23 cellular contexts compared by ENCODE assay signal in genomic region chr17:61478026-61478789, GRCh38. TPM values are rescaled to one million over a fixed set of nuclear protein-coding genes. Genes with fewer than 3 reads are reported as not detected.
"Had no signal": no experiment of that assay in that cellular context is flagged by ENCODE, and none has a peak within 500 bp of the region (broad histone marks: within the 10 kb centered on the region; RNA-seq: fewer than 3 reads in every experiment).

No MANE protein-coding gene starts in this region.

- H3K4me3 ChIP-seq: coronary artery, gastrocnemius medialis, heart left ventricle, mucosa of descending colon, neural progenitor cell, prostate gland, smooth muscle cell had no signal

- ATAC-seq: activated CD8-positive, alpha-beta memory T cell treated with anti-CD3 and anti-CD28 coated beads, Interleukin-2, amount 10 ng/mL, durations not matched to agents 7 days and 5 days; esophagus mucosa; gastrocnemius medialis; heart left ventricle; left ventricle myocardium superior; naive thymus-derived CD4-positive, alpha-beta T cell; right cardiac atrium; stimulated activated naive B cell treated with anti-CD40 and anti-IgM and Interleukin-4, amounts not matched to agents 10 μg/mL and 1 μg/mL and 100 μg/mL, for 72 hours had no signal

- H3K9ac ChIP-seq: neural progenitor cell had no signal

- H3K9me3 ChIP-seq: gastrocnemius medialis, heart left ventricle, mucosa of descending colon, prostate gland had no signal

- H3K27ac ChIP-seq: coronary artery, gastrocnemius medialis, heart left ventricle, neural progenitor cell, prostate gland had no signal

- H3K36me3 Mint-ChIP-seq: activated CD8-positive, alpha-beta memory T cell treated with anti-CD3 and anti-CD28 coated beads, Interleukin-2, amount 10 ng/mL, durations not matched to agents 7 days and 5 days; activated naive CD4-positive, alpha-beta T cell treated with anti-CD3 and anti-CD28 coated beads, Interleukin-2, amount 10 ng/mL, durations not matched to agents 7 days and 5 days; naive thymus-derived CD4-positive, alpha-beta T cell; neural progenitor cell; stimulated activated naive B cell treated with anti-CD40 and anti-IgM and Interleukin-4, amounts not matched to agents 10 μg/mL and 1 μg/mL and 100 μg/mL, for 72 hours had no signal

- H3K36me3 ChIP-seq: gastrocnemius medialis, heart left ventricle, neural progenitor cell, prostate gland had no signal

- H3K4me3 Mint-ChIP-seq: activated CD4-positive, alpha-beta memory T cell treated with anti-CD3 and anti-CD28 coated beads, Interleukin-2, amount 10 ng/mL, durations not matched to agents 7 days and 5 days; activated CD8-positive, alpha-beta memory T cell treated with anti-CD3 and anti-CD28 coated beads, Interleukin-2, amount 10 ng/mL, durations not matched to agents 7 days and 5 days; activated naive CD4-positive, alpha-beta T cell treated with anti-CD3 and anti-CD28 coated beads, Interleukin-2, amount 10 ng/mL, durations not matched to agents 7 days and 5 days; central memory CD8-positive, alpha-beta T cell; naive thymus-derived CD4-positive, alpha-beta T cell; neural progenitor cell; stimulated activated naive B cell treated with anti-CD40 and anti-IgM and Interleukin-4, amounts not matched to agents 10 μg/mL and 1 μg/mL and 100 μg/mL, for 72 hours had no signal

- DNase-seq: activated CD4-positive, alpha-beta memory T cell treated with anti-CD3 and anti-CD28 coated beads, Interleukin-2, amount 10 ng/mL, durations not matched to agents 7 days and 5 days; activated CD4-positive, alpha-beta T cell treated with anti-CD3 and anti-CD28 coated beads for 4 hours; activated CD8-positive, alpha-beta memory T cell treated with anti-CD3 and anti-CD28 coated beads, Interleukin-2, amount 10 ng/mL, durations not matched to agents 7 days and 5 days; activated naive CD4-positive, alpha-beta T cell treated with anti-CD3 and anti-CD28 coated beads, Interleukin-2, amount 10 ng/mL, durations not matched to agents 7 days and 5 days; gastrocnemius medialis; kidney glomerular epithelial cell; left ventricle myocardium superior; mesenchymal stem cell; mucosa of descending colon; naive thymus-derived CD4-positive, alpha-beta T cell; right cardiac atrium; stimulated activated CD4-positive, alpha-beta T cell treated with anti-CD3 and anti-CD28 coated beads, Interleukin-4, amount 100 ng/mL, for 24 hours; stimulated activated naive B cell treated with anti-CD40 and anti-IgM and Interleukin-4, amounts not matched to agents 10 μg/mL and 1 μg/mL and 100 μg/mL, for 72 hours had no signal

- H3K4me1 Mint-ChIP-seq: activated CD4-positive, alpha-beta memory T cell treated with anti-CD3 and anti-CD28 coated beads, Interleukin-2, amount 10 ng/mL, durations not matched to agents 7 days and 5 days; activated naive CD4-positive, alpha-beta T cell treated with anti-CD3 and anti-CD28 coated beads, Interleukin-2, amount 10 ng/mL, durations not matched to agents 7 days and 5 days; central memory CD8-positive, alpha-beta T cell; naive thymus-derived CD4-positive, alpha-beta T cell; stimulated activated naive B cell treated with anti-CD40 and anti-IgM and Interleukin-4, amounts not matched to agents 10 μg/mL and 1 μg/mL and 100 μg/mL, for 72 hours had no signal

- H3K27ac Mint-ChIP-seq: activated CD4-positive, alpha-beta memory T cell treated with anti-CD3 and anti-CD28 coated beads, Interleukin-2, amount 10 ng/mL, durations not matched to agents 7 days and 5 days; activated CD8-positive, alpha-beta memory T cell treated with anti-CD3 and anti-CD28 coated beads, Interleukin-2, amount 10 ng/mL, durations not matched to agents 7 days and 5 days; activated naive CD4-positive, alpha-beta T cell treated with anti-CD3 and anti-CD28 coated beads, Interleukin-2, amount 10 ng/mL, durations not matched to agents 7 days and 5 days; activated T-helper 2 cell treated with anti-CD3 and anti-CD28 coated beads, Interferon-gamma antibody, Interleukin-2, Interleukin-4, amounts not matched to agents 10 μg/mL and 5 μg/mL and 100 μg/mL, durations not matched to agents 14 hours and 24 hours and 36 hours; naive thymus-derived CD4-positive, alpha-beta T cell; neural progenitor cell; stimulated activated naive B cell treated with anti-CD40 and anti-IgM and Interleukin-4, amounts not matched to agents 10 μg/mL and 1 μg/mL and 100 μg/mL, for 72 hours had no signal

- H2AFZ ChIP-seq: neural progenitor cell had no signal

- H3K4me2 ChIP-seq: neural progenitor cell had no signal

- H3K9me3 Mint-ChIP-seq: activated CD4-positive, alpha-beta memory T cell treated with anti-CD3 and anti-CD28 coated beads, Interleukin-2, amount 10 ng/mL, durations not matched to agents 7 days and 5 days; activated naive CD4-positive, alpha-beta T cell treated with anti-CD3 and anti-CD28 coated beads, Interleukin-2, amount 10 ng/mL, durations not matched to agents 7 days and 5 days; activated T-helper 2 cell treated with anti-CD3 and anti-CD28 coated beads, Interferon-gamma antibody, Interleukin-2, Interleukin-4, amounts not matched to agents 10 μg/mL and 5 μg/mL and 100 μg/mL, durations not matched to agents 14 hours and 24 hours and 36 hours; central memory CD8-positive, alpha-beta T cell; neural progenitor cell; stimulated activated naive B cell treated with anti-CD40 and anti-IgM and Interleukin-4, amounts not matched to agents 10 μg/mL and 1 μg/mL and 100 μg/mL, for 72 hours had no signal

- H3K27me3 ChIP-seq: neural progenitor cell had no signal

- H3K4me1 ChIP-seq: gastrocnemius medialis, neural progenitor cell, prostate gland had no signal

RNA-seq across cellular contexts. Expression of gene TBX4, which starts 26.0 kb away (rescaled TPM):
- total RNA-seq: activated CD4-positive, alpha-beta memory T cell treated with anti-CD3 and anti-CD28 coated beads, Interleukin-2, amount 10 ng/mL, durations not matched to agents 7 days and 5 days; activated CD8-positive, alpha-beta memory T cell treated with anti-CD3 and anti-CD28 coated beads, Interleukin-2, amount 10 ng/mL, durations not matched to agents 7 days and 5 days; activated T-helper 2 cell treated with anti-CD3 and anti-CD28 coated beads, Interferon-gamma antibody, Interleukin-2, Interleukin-4, amounts not matched to agents 10 μg/mL and 5 μg/mL and 100 μg/mL, durations not matched to agents 14 hours and 24 hours and 36 hours; esophagus mucosa; gastrocnemius medialis; left ventricle myocardium superior; mucosa of descending colon; naive thymus-derived CD4-positive, alpha-beta T cell; osteoblast; right cardiac atrium; T-helper 2 cell treated with Interferon-gamma antibody and Interleukin-4, amounts not matched to agents 100 ng/mL and 5 ng/mL, for 36 hours had no signal
